In genomic region chr9:98211260-98211659, GRCh38 we compare ENCODE assay signal across 19 cellular contexts. TPM values are rescaled to one million over a fixed set of nuclear protein-coding genes. Genes with fewer than 3 reads are reported as not detected.
DNase-seq lines count a peak whose midpoint lies in the region; ATAC-seq, FAIRE-seq and TF ChIP-seq lines count a peak whose summit lies in the region.
"Had no signal": no experiment of that assay in that cellular context is flagged by ENCODE, and none has a peak within 500 bp of the region (broad histone marks: within the 10 kb centered on the region; RNA-seq: fewer than 3 reads in every experiment).

No MANE protein-coding gene starts in this region.

- H3K4me2 ChIP-seq in IMR-90 (ENCODE audit: low read depth, low read length) (no peak overlapping the region), HepG2 (ENCODE audit: low read depth, low read length) (no peak overlapping the region)

- no peaks in the 10 kb centered on the region for H3K79me2 ChIP-seq in HepG2 (ENCODE audit: insufficient read depth, low read length)

- no peak overlapping the region for H2AK9ac ChIP-seq in IMR-90 (replicated peaks; ENCODE audit: low read depth, low read length, poor library complexity)

- no peak overlapping the region for H3K23ac ChIP-seq in IMR-90 (ENCODE audit: low read depth, low read length)

- peaks cover 3 to 28% of the 10 kb centered on the region in 2 experiments for H3K79me1 ChIP-seq in IMR-90 (ENCODE audit: low read depth in 1 of 2, low read length in 2 of 2)

- DNase-seq in IMR-90 (no peak), HepG2 (ENCODE audit: low spot score) (no peak), C1 segment of cervical spinal cord (lab: John Stamatoyannopoulos, UW) (no peak), H54 (ENCODE audit: insufficient read length, low spot score) (no peak)
- no peak for DNase-seq in stimulated activated effector memory CD8-positive, alpha-beta T cell treated with anti-CD3 and anti-CD28 coated beads, Interleukin-12 subunit alpha, Interleukin-12 subunit beta, amount 100 ng/mL, for 72 hours (ENCODE audit: low spot score in 2 of 2)
- DNase-seq: ACHN; AML-193; Caco-2; CD4-positive, CD25-positive, alpha-beta regulatory T cell; NCI-H1105 treated with DMSO at 0.1 percent for 48 hours; NCI-H1694 treated with DMSO at 0.1 percent for 48 hours; NCI-H510A; NCI-H748 treated with DMSO at 0.1 percent for 48 hours; OCI-M1; SHP77 treated with DMSO at 0.1 percent for 48 hours had no signal

- dilution Hi-C loops in IMR-90 (cut with HindIII; ENCODE audit: low sequenced_read_pairs, unreplicated experiment) = no loop called here

- no peak overlapping the region for H2BK5ac ChIP-seq in IMR-90 (ENCODE audit: low read depth, low read length, poor library complexity, severe bottlenecking)

- H3K14ac ChIP-seq in IMR-90 (replicated peaks; ENCODE audit: low read depth, low read length) = no peak overlapping the region

- no peaks in the 10 kb centered on the region for H3K4me1 Mint-ChIP-seq in stimulated activated effector memory CD8-positive, alpha-beta T cell treated with anti-CD3 and anti-CD28 coated beads, Interleukin-12 subunit alpha, Interleukin-12 subunit beta, amount 100 ng/mL, for 72 hours

- 83% methylated on average over 2 of the region's 3 CpGs; no CpG with 5 or more reads in 1 of the 2 experiments for WGBS in IMR-90 (ENCODE audit: extremely low coverage in 2 of 2, insufficient read length in 1 of 2), 2 experiments
- 97% methylated on average over 3 of the region's 3 CpGs for WGBS in HepG2 (ENCODE audit: low lambda C conversion rate)

- no peak overlapping the region for H3K56ac ChIP-seq in IMR-90 (ENCODE audit: extremely low read depth, insufficient read depth, low read length)

- H4K91ac ChIP-seq in IMR-90 (ENCODE audit: insufficient read depth, low read depth, low read length) = 0 out of 2 replicates have a peak overlapping the region, but pooled peaks have one; percentile 6

- no peak overlapping the region for H2BK20ac ChIP-seq in IMR-90 (ENCODE audit: low read depth, low read length)

- no peak overlapping the region for H3K18ac ChIP-seq in IMR-90 (ENCODE audit: low read depth, low read length)

- POLR2A ChIA-PET in IMR-90 (lab: Charles Lee; ENCODE audit: unreplicated experiment) (no interaction called here), HepG2 (lab: Yijun Ruan, JAX) (interaction anchor here (1.4 to 1.5 kb wide), 3 partner anchors 17 to 45 kb away, joined by 4 to 6 read pairs (median 4); partner anchors contain the start of gene TBC1D2)

- H3K4me3 ChIP-seq in IMR-90 (ENCODE audit: insufficient read depth, low read depth, low read length) (no peak overlapping the region), HepG2 (replicated peaks in 1 of 3; ENCODE audit: insufficient read depth in 1 of 3, low read depth in 2 of 3, low read length in 3 of 3) (no peak overlapping the region)
- H3K4me3 ChIP-seq: HAP-1 had no signal

- H3K36me3 ChIP-seq in IMR-90 (ENCODE audit: control insufficient read depth, insufficient read depth, low read length) = peaks cover 15% of the 10 kb centered on the region
- H3K36me3 ChIP-seq in HepG2 (replicated peaks in 1 of 2; ENCODE audit: control insufficient read depth in 1 of 2, insufficient read depth in 2 of 2, low read length in 2 of 2) = no peaks in the 10 kb centered on the region
- H3K36me3 ChIP-seq: HAP-1 had no signal

- TF ChIP-seq RAD21 in IMR-90 (IDR thresholded peaks at IDR 0.05; ENCODE audit: low read length) = no peak
- TF ChIP-seq RAD21 in HepG2 (CRISPR knock-in tag; IDR thresholded peaks at IDR 0.05) = no peak

- in situ Hi-C loops in IMR-90 (cut with MboI; ENCODE audit: low sequenced_read_pairs) (no loop called here), HepG2 (cut with HindIII; ENCODE audit: extremely low pct_ligation_motif_present, low pct_unique_long_range_greater_than_20kb) (no loop called here)

- H3K4me3 Mint-ChIP-seq in stimulated activated effector memory CD8-positive, alpha-beta T cell treated with anti-CD3 and anti-CD28 coated beads, Interleukin-12 subunit alpha, Interleukin-12 subunit beta, amount 100 ng/mL, for 72 hours = no peak overlapping the region
- H3K4me3 Mint-ChIP-seq: CD4-positive, CD25-positive, alpha-beta regulatory T cell had no signal

- H4K5ac ChIP-seq in IMR-90 (ENCODE audit: low read depth, low read length) = no peak overlapping the region

- CTCF ChIA-PET in IMR-90 (lab: Yijun Ruan, JAX) (no interaction called here), HepG2 (lab: Yijun Ruan, JAX; ENCODE audit: low intra/inter-chr PET ratio, low total read pairs) (no interaction called here)

- intact Hi-C loops in IMR-90 (cut with micrococcal nuclease) = no loop called here
- intact Hi-C loops in HepG2 (cut with micrococcal nuclease; ENCODE audit: unreplicated experiment) = no loop called here

- TF ChIP-seq CTCF in IMR-90 (conservative IDR thresholded peaks at IDR 0.05; ENCODE audit: low read depth, low read length) (no peak), VCaP (conservative IDR thresholded peaks at IDR 0.05) (no peak), HepG2 (CRISPR knock-in tag; IDR thresholded peaks at IDR 0.05) (no peak)

- no peak overlapping the region for H4K8ac ChIP-seq in IMR-90 (ENCODE audit: low read depth in 2 of 2, low read length in 2 of 2)

- H3K36me3 Mint-ChIP-seq in stimulated activated effector memory CD8-positive, alpha-beta T cell treated with anti-CD3 and anti-CD28 coated beads, Interleukin-12 subunit alpha, Interleukin-12 subunit beta, amount 100 ng/mL, for 72 hours = no peaks in the 10 kb centered on the region

- BruUV-seq in IMR-90 (replicated peaks; lab: Mats Ljungman, UMichigan) (no TSS peak), HepG2 (replicated peaks; lab: Mats Ljungman, UMichigan) (no TSS peak)

- H3K4me1 ChIP-seq in IMR-90 (ENCODE audit: control insufficient read depth, insufficient read depth, low read length) (peaks cover 8% of the 10 kb centered on the region), HepG2 (ENCODE audit: insufficient read depth, low read length) (peaks cover 19% of the 10 kb centered on the region)
- H3K4me1 ChIP-seq: Caco-2, HAP-1 had no signal

- H4K20me1 ChIP-seq in IMR-90 (ENCODE audit: insufficient read depth, low read length) (no peaks in the 10 kb centered on the region), HepG2 (ENCODE audit: insufficient read depth, low read length) (no peaks in the 10 kb centered on the region)

- H2BK15ac ChIP-seq in IMR-90 (ENCODE audit: low read depth, low read length) = no peak overlapping the region

- no peaks in the 10 kb centered on the region for H3K9me3 ChIP-seq in IMR-90 (ENCODE audit: control insufficient read depth, insufficient read depth, low read length)
- H3K9me3 ChIP-seq in HepG2 (ENCODE audit: low read length) = no peaks in the 10 kb centered on the region
- H3K9me3 ChIP-seq: Caco-2, HAP-1 had no signal

- H3K27ac ChIP-seq in IMR-90 (ENCODE audit: insufficient read depth, low read length) (no peak overlapping the region), VCaP (peak overlapping the region; percentile 25; the same call in 1 of the 2 replicates), HepG2 (ENCODE audit: extremely low read length, insufficient read depth, low read length) (no peak overlapping the region)

- peak overlapping the region; percentile 26 for H3K27ac Mint-ChIP-seq in stimulated activated effector memory CD8-positive, alpha-beta T cell treated with anti-CD3 and anti-CD28 coated beads, Interleukin-12 subunit alpha, Interleukin-12 subunit beta, amount 100 ng/mL, for 72 hours

- FAIRE-seq in HepG2 (lab: Jason Lieb, UNC) = no peak
- no peak for FAIRE-seq in H54 (lab: Jason Lieb, UNC)
- FAIRE-seq: G401.6 had no signal

- H3K4ac ChIP-seq in IMR-90 (ENCODE audit: low read depth, low read length) = no peak overlapping the region

- TF ChIP-seq POLR2A in IMR-90 (IDR thresholded peaks at IDR 0.05; ENCODE audit: low read depth, low read length) (no peak), HepG2 (IDR thresholded peaks at IDR 0.05; ENCODE audit: insufficient read depth in 1 of 2, low read depth in 2 of 2, low read length in 2 of 2) (no peak), H54 (IDR thresholded peaks at IDR 0.05; ENCODE audit: low read depth, low read length) (no peak)

- H3K9ac ChIP-seq in IMR-90 (ENCODE audit: low read depth, low read length) (no peak overlapping the region), HepG2 (ENCODE audit: insufficient read depth, low read depth, low read length) (no peak overlapping the region)

- H3K27me3 ChIP-seq in IMR-90 (ENCODE audit: control insufficient read depth, insufficient read depth, low read length) (no peaks in the 10 kb centered on the region), HepG2 (ENCODE audit: control insufficient read depth in 1 of 2, insufficient read depth in 2 of 2, low read length in 2 of 2) (no peaks in the 10 kb centered on the region)

- no peaks in the 10 kb centered on the region for H3K9me3 Mint-ChIP-seq in stimulated activated effector memory CD8-positive, alpha-beta T cell treated with anti-CD3 and anti-CD28 coated beads, Interleukin-12 subunit alpha, Interleukin-12 subunit beta, amount 100 ng/mL, for 72 hours
- H3K9me3 Mint-ChIP-seq: CD4-positive, CD25-positive, alpha-beta regulatory T cell had no signal

- no peak for ATAC-seq in IMR-90 (ENCODE audit: low read depth)
- no peak for ATAC-seq in HepG2
- no peak for ATAC-seq in stimulated activated effector memory CD8-positive, alpha-beta T cell treated with anti-CD3 and anti-CD28 coated beads, Interleukin-12 subunit alpha, Interleukin-12 subunit beta, amount 100 ng/mL, for 72 hours
- ATAC-seq in GM21526 (IDR thresholded peaks at IDR 0.05; ENCODE audit: low FRiP score, unreplicated experiment) = no peak

- no peak overlapping the region for H2AK5ac ChIP-seq in IMR-90 (ENCODE audit: low read depth, low read length)

- TF ChIP-seq EP300 in HepG2 (IDR thresholded peaks at IDR 0.05; ENCODE audit: low read depth in 2 of 2, low read length in 2 of 2) (no peak), HepG2 (CRISPR knock-in tag; IDR thresholded peaks at IDR 0.05; ENCODE audit: borderline replicate concordance) (no peak)

- H2AFZ ChIP-seq in IMR-90 (replicated peaks; ENCODE audit: low read length, poor library complexity) (no peak overlapping the region), HepG2 (ENCODE audit: low read length) (no peak overlapping the region)

- H2BK120ac ChIP-seq in IMR-90 (ENCODE audit: low read depth, low read length) = no peak overlapping the region

- peaks cover 10% of the 10 kb centered on the region for H3K9me1 ChIP-seq in IMR-90 (ENCODE audit: insufficient read depth, low read length)

RNA-seq across cellular contexts. Expression of gene CORO2A, which starts 18.8 kb away (rescaled TPM):
- total RNA-seq in IMR-90 (2012; rRNA removed) = 1.9 and 2.2 TPM in 2 replicates
- polyA plus RNA-seq in IMR-90 (2012; rRNA removed) = 1.9 and 2.2 TPM in 2 replicates
- polyA plus RNA-seq in IMR-90 (2012; cell fraction: cytosol; rRNA removed) = 1.4 and 1.5 TPM in 2 replicates
- 1.2 and 1.6 TPM in 2 replicates for polyA plus RNA-seq in IMR-90 (2012; cell fraction: nucleus; rRNA removed; ENCODE audit: low replicate concordance)
- 14.4 and 19.8 TPM in 2 replicates for total RNA-seq in HepG2 (2016; rRNA removed; fragmentation: Illumina TruSeq; extraction: Trizol)
- total RNA-seq in HepG2 (2016; cell fraction: cytosol; rRNA removed; fragmentation: Illumina TruSeq; extraction: Trizol; ENCODE audit: low read depth) = 3.5 and 3.6 TPM in 2 replicates
- total RNA-seq in HepG2 (2016; cell fraction: insoluble cytoplasmic fraction; rRNA removed; fragmentation: Illumina TruSeq; extraction: Trizol) = 14.0 and 19.0 TPM in 2 replicates
- 12.4 and 12.5 TPM in 2 replicates for total RNA-seq in HepG2 (2016; cell fraction: membrane; rRNA removed; fragmentation: Illumina TruSeq; extraction: Trizol)
- total RNA-seq in HepG2 (2016; cell fraction: nucleus; rRNA removed; fragmentation: Illumina TruSeq; extraction: Trizol) = 8.5 and 10.2 TPM in 2 replicates
- 12.9 and 15.3 TPM in 2 replicates for polyA plus RNA-seq in HepG2 (2011; rRNA removed)
- polyA plus RNA-seq in HepG2 (2011; cell fraction: cytosol; rRNA removed) = 12.3 and 15.4 TPM in 2 replicates
- polyA plus RNA-seq in HepG2 (2011; cell fraction: nucleus; rRNA removed) = 7.9 and 8.1 TPM in 2 replicates
- polyA plus RNA-seq in HepG2 (2012) = 5.9 and 8.4 TPM in 2 replicates
- 5.6 TPM in 2 replicates for polyA plus RNA-seq in HepG2 (2016; cell fraction: cytosol; fragmentation: Illumina TruSeq; extraction: Trizol; ENCODE audit: low read depth)
- polyA plus RNA-seq in HepG2 (2016; cell fraction: insoluble cytoplasmic fraction; fragmentation: Illumina TruSeq; extraction: Trizol; ENCODE audit: low read depth) = 21.2 and 23.2 TPM in 2 replicates
- 9.4 and 10.3 TPM in 2 replicates for polyA plus RNA-seq in HepG2 (2016; cell fraction: membrane; fragmentation: Illumina TruSeq; extraction: Trizol; ENCODE audit: low read depth)
- polyA plus RNA-seq in HepG2 (2016; cell fraction: nucleus; fragmentation: Illumina TruSeq; extraction: Trizol; ENCODE audit: insufficient read depth, low read depth) = 21.7 and 22.4 TPM in 2 replicates
- polyA minus RNA-seq in HepG2 (2011; rRNA and poly(A)+ RNA removed; ENCODE audit: low replicate concordance) = 7.1 and 26.4 TPM in 2 replicates
- polyA minus RNA-seq in HepG2 (2011; cell fraction: cytosol; rRNA and poly(A)+ RNA removed) = 9.8 and 10.3 TPM in 2 replicates
- 4.6 and 5.3 TPM in 2 replicates for polyA minus RNA-seq in HepG2 (2011; cell fraction: nucleus; rRNA and poly(A)+ RNA removed)

RNA-seq across cellular contexts. Expression of gene TBC1D2, which starts 44.2 kb away (rescaled TPM):
- 35.6 and 36.9 TPM in 2 replicates for total RNA-seq in IMR-90 (2012; rRNA removed)
- polyA plus RNA-seq in IMR-90 (2012; rRNA removed) = 62.7 and 75.3 TPM in 2 replicates
- polyA plus RNA-seq in IMR-90 (2012; cell fraction: cytosol; rRNA removed) = 64.9 and 68.1 TPM in 2 replicates
- 82.5 and 192 TPM in 2 replicates for polyA plus RNA-seq in IMR-90 (2012; cell fraction: nucleus; rRNA removed; ENCODE audit: low replicate concordance)
- total RNA-seq in HepG2 (2016; rRNA removed; fragmentation: Illumina TruSeq; extraction: Trizol) = 2.2 and 2.8 TPM in 2 replicates
- 0.51 and 0.62 TPM in 2 replicates for total RNA-seq in HepG2 (2016; cell fraction: cytosol; rRNA removed; fragmentation: Illumina TruSeq; extraction: Trizol; ENCODE audit: low read depth)
- total RNA-seq in HepG2 (2016; cell fraction: insoluble cytoplasmic fraction; rRNA removed; fragmentation: Illumina TruSeq; extraction: Trizol) = 2.1 and 2.6 TPM in 2 replicates
- 1.1 and 1.2 TPM in 2 replicates for total RNA-seq in HepG2 (2016; cell fraction: membrane; rRNA removed; fragmentation: Illumina TruSeq; extraction: Trizol)
- total RNA-seq in HepG2 (2016; cell fraction: nucleus; rRNA removed; fragmentation: Illumina TruSeq; extraction: Trizol) = 2.2 and 2.8 TPM in 2 replicates
- 2.0 and 2.8 TPM in 2 replicates for polyA plus RNA-seq in HepG2 (2011; rRNA removed)
- polyA plus RNA-seq in HepG2 (2011; cell fraction: cytosol; rRNA removed) = 1.5 and 2.0 TPM in 2 replicates
- polyA plus RNA-seq in HepG2 (2011; cell fraction: nucleus; rRNA removed) = 5.2 and 5.6 TPM in 2 replicates
- 1.9 and 2.1 TPM in 2 replicates for polyA plus RNA-seq in HepG2 (2012)
- polyA plus RNA-seq in HepG2 (2016; cell fraction: cytosol; fragmentation: Illumina TruSeq; extraction: Trizol; ENCODE audit: low read depth) = 0.31 and 0.54 TPM in 2 replicates
- 2.9 and 3.0 TPM in 2 replicates for polyA plus RNA-seq in HepG2 (2016; cell fraction: insoluble cytoplasmic fraction; fragmentation: Illumina TruSeq; extraction: Trizol; ENCODE audit: low read depth)
- polyA plus RNA-seq in HepG2 (2016; cell fraction: membrane; fragmentation: Illumina TruSeq; extraction: Trizol; ENCODE audit: low read depth) = 0.96 and 1.1 TPM in 2 replicates
- polyA plus RNA-seq in HepG2 (2016; cell fraction: nucleus; fragmentation: Illumina TruSeq; extraction: Trizol; ENCODE audit: insufficient read depth, low read depth) = 3.1 and 3.8 TPM in 2 replicates
- 6.2 and 19.2 TPM in 2 replicates for polyA minus RNA-seq in HepG2 (2011; rRNA and poly(A)+ RNA removed; ENCODE audit: low replicate concordance)
- 1.1 TPM in 2 replicates for polyA minus RNA-seq in HepG2 (2011; cell fraction: cytosol; rRNA and poly(A)+ RNA removed)
- 3.1 and 4.0 TPM in 2 replicates for polyA minus RNA-seq in HepG2 (2011; cell fraction: nucleus; rRNA and poly(A)+ RNA removed)
